Comparison of ENCODE assay signal across 21 cellular contexts in genomic region chr6:107202876-107203468, GRCh38.
"Had no signal": no experiment of that assay in that cellular context is flagged by ENCODE, and none has a peak within 500 bp of the region (broad histone marks: within the 10 kb centered on the region; RNA-seq: fewer than 3 reads in every experiment).

No MANE protein-coding gene starts in this region.

- H3K27ac ChIP-seq: dorsolateral prefrontal cortex, epithelial cell of prostate, vagina had no signal

- DNase-seq: activated B cell treated with CpG ODN at 0.5 μM for 24 hours; activated CD4-positive, alpha-beta memory T cell treated with anti-CD3 and anti-CD28 coated beads, Interleukin-2, amount 10 ng/mL, durations not matched to agents 7 days and 5 days; activated CD4-positive, alpha-beta T cell treated with anti-CD3 and anti-CD28 coated beads for 4 hours; activated naive CD4-positive, alpha-beta T cell treated with anti-CD3 and anti-CD28 coated beads for 36 hours; activated T-cell treated with anti-CD3 and anti-CD28 coated beads, Interleukin-2, amount 50 U/mL, for 1 hour; caudate nucleus; dorsolateral prefrontal cortex; foreskin fibroblast; hippocampal formation; left cardiac atrium; midbrain; nucleus accumbens; stimulated activated CD4-positive, alpha-beta T cell treated with anti-CD3 and anti-CD28 coated beads, Interleukin-12 subunit alpha, Interleukin-12 subunit beta, amount 100 ng/mL, for 4 hours; stimulated activated CD4-positive, alpha-beta T cell treated with anti-CD3 and anti-CD28 coated beads, Interleukin-1b, Interleukin-23, amount 100 ng/mL, for 48 hours; stimulated activated CD8-positive, alpha-beta memory T cell treated with anti-CD3 and anti-CD28 coated beads, Interleukin-4, amount 100 ng/mL, for 48 hours; stimulated activated naive CD4-positive, alpha-beta T cell had no signal

- H3K9me3 Mint-ChIP-seq: activated CD4-positive, alpha-beta memory T cell treated with anti-CD3 and anti-CD28 coated beads, Interleukin-2, amount 10 ng/mL, durations not matched to agents 7 days and 5 days had no signal

- ATAC-seq: left cardiac atrium had no signal

- H3K4me1 ChIP-seq: vagina had no signal

- H3K36me3 ChIP-seq: vagina had no signal

- H3K27ac Mint-ChIP-seq: activated B cell treated with CpG ODN at 0.5 μM for 24 hours; activated CD4-positive, alpha-beta memory T cell treated with anti-CD3 and anti-CD28 coated beads, Interleukin-2, amount 10 ng/mL, durations not matched to agents 7 days and 5 days; activated naive CD4-positive, alpha-beta T cell treated with anti-CD3 and anti-CD28 coated beads for 36 hours; activated T-helper 2 cell treated with anti-CD3 and anti-CD28 coated beads, Interferon-gamma antibody, Interleukin-2, Interleukin-4, amounts not matched to agents 10 μg/mL and 5 μg/mL and 100 μg/mL, durations not matched to agents 14 hours and 24 hours and 36 hours had no signal

- H3K27me3 ChIP-seq: dorsolateral prefrontal cortex, vagina had no signal

- H3K9me3 ChIP-seq: vagina had no signal

- H3K4me3 ChIP-seq: dorsolateral prefrontal cortex, vagina had no signal

- H3K4me3 Mint-ChIP-seq: activated B cell treated with CpG ODN at 0.5 μM for 24 hours; activated CD4-positive, alpha-beta memory T cell treated with anti-CD3 and anti-CD28 coated beads, Interleukin-2, amount 10 ng/mL, durations not matched to agents 7 days and 5 days; activated naive CD4-positive, alpha-beta T cell treated with anti-CD3 and anti-CD28 coated beads for 36 hours; brain; nephron had no signal

- H3K4me1 Mint-ChIP-seq: activated B cell treated with CpG ODN at 0.5 μM for 24 hours; activated CD4-positive, alpha-beta memory T cell treated with anti-CD3 and anti-CD28 coated beads, Interleukin-2, amount 10 ng/mL, durations not matched to agents 7 days and 5 days; nephron had no signal

- H3K27me3 Mint-ChIP-seq: activated B cell treated with CpG ODN at 0.5 μM for 24 hours; activated CD4-positive, alpha-beta memory T cell treated with anti-CD3 and anti-CD28 coated beads, Interleukin-2, amount 10 ng/mL, durations not matched to agents 7 days and 5 days; brain had no signal
